Comparison of ENCODE assay signal across 13 cellular contexts in genomic region chr7:106281919-106282318, GRCh38. TPM values are rescaled to one million over a fixed set of nuclear protein-coding genes. Genes with fewer than 3 reads are reported as not detected.
DNase-seq lines count a peak whose midpoint lies in the region; ATAC-seq and TF ChIP-seq lines count a peak whose summit lies in the region.
"Had no signal": no experiment of that assay in that cellular context is flagged by ENCODE, and none has a peak within 500 bp of the region (broad histone marks: within the 10 kb centered on the region; RNA-seq: fewer than 3 reads in every experiment).

No MANE protein-coding gene starts in this region.

- peak; percentile 46 for DNase-seq in activated CD4-positive, alpha-beta T cell treated with anti-CD3 and anti-CD28 coated beads for 48 hours
- no peak for DNase-seq in activated CD4-positive, alpha-beta T cell treated with anti-CD3 and anti-CD28 coated beads, Interleukin-2, amount 50 U/mL, for 48 hours
- no peak for DNase-seq in coronary artery (ENCODE audit: low spot score)
- DNase-seq in smooth muscle cell (lab: John Stamatoyannopoulos, UW; ENCODE audit: unreplicated experiment) = no peak
- DNase-seq in mesenteric fat pad (ENCODE audit: low spot score) = no peak
- DNase-seq in Ammon's horn (ENCODE audit: low spot score) = no peak
- DNase-seq: 8988T, DMS79, foreskin fibroblast, NCI-H1092 treated with DMSO at 0.1 percent for 48 hours, NCI-H774 had no signal

- H3K27ac ChIP-seq in SU-DHL-6 (ENCODE audit: low read depth, low read length) = no peak overlapping the region
- H3K27ac ChIP-seq in coronary artery = no peak overlapping the region
- H3K27ac ChIP-seq in smooth muscle cell (ENCODE audit: low read depth) = peak overlapping the region; percentile 80

- no peak overlapping the region for H3K4me3 ChIP-seq in SU-DHL-6 (ENCODE audit: insufficient read depth, low read length, poor library complexity, severe bottlenecking)
- peak overlapping the region; percentile 89 for H3K4me3 ChIP-seq in coronary artery
- H3K4me3 ChIP-seq in smooth muscle cell = peak overlapping the region; percentile 76

- peaks cover 38% of the 10 kb centered on the region for H4K20me1 ChIP-seq in SU-DHL-6 (ENCODE audit: low read depth, low read length)
- peaks cover 73% of the 10 kb centered on the region for H4K20me1 ChIP-seq in smooth muscle cell (ENCODE audit: low read depth)

- H3K79me2 ChIP-seq in SU-DHL-6 (ENCODE audit: insufficient read depth, low read length) = peaks cover 73% of the 10 kb centered on the region
- H3K79me2 ChIP-seq in smooth muscle cell (ENCODE audit: low read depth) = peaks cover 72% of the 10 kb centered on the region

- no peaks in the 10 kb centered on the region for H3K9me2 ChIP-seq in SU-DHL-6 (replicated peaks; ENCODE audit: insufficient read depth, low read length)

- no peak for ATAC-seq in HG03039 (IDR thresholded peaks at IDR 0.05; ENCODE audit: unreplicated experiment)

- peaks cover 4% of the 10 kb centered on the region; the same call in 1 of the 2 replicates for H3K36me3 ChIP-seq in SU-DHL-6 (ENCODE audit: low read length)
- H3K36me3 ChIP-seq in smooth muscle cell (ENCODE audit: low read depth) = peaks cover 6% of the 10 kb centered on the region

- H3K9ac ChIP-seq in SU-DHL-6 (ENCODE audit: low read length) (no peak overlapping the region), smooth muscle cell (ENCODE audit: low read depth) (no peak overlapping the region)

- peak overlapping the region; percentile 77 for H3K4me2 ChIP-seq in SU-DHL-6 (ENCODE audit: low read depth, low read length, poor library complexity, severe bottlenecking)
- H3K4me2 ChIP-seq in smooth muscle cell = peak overlapping the region; percentile 94

- H2AFZ ChIP-seq in SU-DHL-6 (ENCODE audit: low read depth, low read length, severe bottlenecking) (no peak overlapping the region), smooth muscle cell (ENCODE audit: low read depth) (no peak overlapping the region)

- peaks cover 24% of the 10 kb centered on the region for H3K4me1 ChIP-seq in smooth muscle cell (ENCODE audit: low read depth)

- no peaks in the 10 kb centered on the region for H3K9me3 ChIP-seq in SU-DHL-6 (ENCODE audit: insufficient read depth, low read length)
- H3K9me3 ChIP-seq in smooth muscle cell (replicated peaks; ENCODE audit: low read depth) = no peaks in the 10 kb centered on the region

- peaks cover 26% of the 10 kb centered on the region for H3F3A ChIP-seq in SU-DHL-6 (ENCODE audit: insufficient read depth)
- peaks cover 7% of the 10 kb centered on the region for H3F3A ChIP-seq in smooth muscle cell (ENCODE audit: low read depth)

- no peak for TF ChIP-seq CTCF in SU-DHL-6 (IDR thresholded peaks at IDR 0.05; ENCODE audit: insufficient read depth, low read length, poor library complexity, severe bottlenecking)
- TF ChIP-seq CTCF in coronary artery (IDR thresholded peaks at IDR 0.05) = no peak
- TF ChIP-seq CTCF in smooth muscle cell (IDR thresholded peaks at IDR 0.05; ENCODE audit: borderline replicate concordance, insufficient read depth, poor library complexity, severe bottlenecking) = no peak

- 95% methylated on average over 3 of the region's 3 CpGs for WGBS in smooth muscle cell (ENCODE audit: low lambda C conversion rate)

- H3K27me3 ChIP-seq in SU-DHL-6 (ENCODE audit: low read length) (no peaks in the 10 kb centered on the region), smooth muscle cell (ENCODE audit: low read depth) (no peaks in the 10 kb centered on the region)

RNA-seq across cellular contexts. Expression of gene NAMPT, which starts 2.9 kb away (rescaled TPM):
- 189 and 239 TPM in 2 replicates for total RNA-seq in smooth muscle cell
- polyA plus RNA-seq in smooth muscle cell = 49.1 and 53.3 TPM in 2 replicates
- total RNA-seq in mesenteric fat pad = 1,079 TPM
